19 cellular contexts compared by ENCODE assay signal in the genomic region with DNA sequence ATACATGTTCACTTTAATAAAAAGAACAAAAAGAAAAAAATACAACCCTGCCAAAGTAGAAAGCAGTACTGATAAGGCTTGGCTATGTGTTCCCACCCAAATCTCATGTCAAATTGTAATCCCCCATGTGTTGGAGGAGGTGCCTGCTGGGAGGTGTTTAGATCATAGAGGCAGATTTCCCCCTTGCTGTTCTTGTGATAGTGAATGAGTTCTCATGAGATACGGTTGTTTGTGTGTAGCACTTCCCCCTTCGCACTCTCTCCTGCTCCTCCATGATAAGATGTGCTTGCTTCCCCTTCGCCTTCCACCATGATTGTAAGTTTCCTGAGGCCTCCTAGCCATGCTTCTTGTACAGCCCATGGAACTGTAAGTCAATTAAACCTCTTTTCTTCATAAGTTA.
"Had no signal": no experiment of that assay in that cellular context is flagged by ENCODE, and none has a peak within 500 bp of the region (broad histone marks: within the 10 kb centered on the region; RNA-seq: fewer than 3 reads in every experiment).

No MANE protein-coding gene starts in this region.

- H3K9me3 ChIP-seq: left ventricle myocardium inferior, right atrium auricular region, tibial nerve, vagina had no signal

- H3K4me1 ChIP-seq: right atrium auricular region, tibial nerve, vagina had no signal

- H3K4me3 Mint-ChIP-seq: activated naive CD8-positive, alpha-beta T cell treated with anti-CD3 and anti-CD28 coated beads, Interleukin-2, amount 50 U/mL, for 24 hours; activated T-cell treated with anti-CD3 and anti-CD28 coated beads, Interleukin-2, amount 50 U/mL, for 72 hours; natural killer cell had no signal

- H3K27ac Mint-ChIP-seq: activated naive CD8-positive, alpha-beta T cell treated with anti-CD3 and anti-CD28 coated beads, Interleukin-2, amount 50 U/mL, for 24 hours; progenitor cell of endocrine pancreas had no signal

- H3K27ac ChIP-seq: left ventricle myocardium inferior, right atrium auricular region, tibial nerve, vagina had no signal

- DNase-seq: activated CD4-positive, alpha-beta T cell treated with anti-CD3 and anti-CD28 coated beads, Interleukin-2, amount 50 U/mL, for 48 hours; activated CD4-positive, CD25-positive, alpha-beta regulatory T cell treated with anti-CD3 and anti-CD28 coated beads, Interleukin-2, amount 50 U/mL, for 72 hours; activated CD8-positive, alpha-beta memory T cell treated with anti-CD3 and anti-CD28 coated beads, Interleukin-2, amount 50 U/mL, for 4 hours; activated naive CD8-positive, alpha-beta T cell treated with anti-CD3 and anti-CD28 coated beads, Interleukin-2, amount 50 U/mL, for 24 hours; activated T-cell treated with anti-CD3 and anti-CD28 coated beads, Interleukin-2, amount 50 U/mL, for 72 hours; aorta; cortex of kidney; effector CD4-positive, alpha-beta T cell; foreskin melanocyte; left ventricle myocardium inferior; natural killer cell; occipital lobe; stimulated activated CD4-positive, alpha-beta T cell treated with anti-CD3 and anti-CD28 coated beads, Interleukin-2, amount 100 ng/mL, for 48 hours; stimulated activated naive B cell treated with anti-CD40 and anti-IgM and Interleukin-4, amounts not matched to agents 10 μg/mL and 1 μg/mL and 100 μg/mL, for 72 hours; substantia nigra had no signal

- H3K4me3 ChIP-seq: left ventricle myocardium inferior, right atrium auricular region, tibial nerve, vagina had no signal

- ATAC-seq: activated naive CD8-positive, alpha-beta T cell treated with anti-CD3 and anti-CD28 coated beads, Interleukin-2, amount 50 U/mL, for 24 hours; activated T-cell treated with anti-CD3 and anti-CD28 coated beads, Interleukin-2, amount 50 U/mL, for 72 hours; natural killer cell; stimulated activated naive B cell treated with anti-CD40 and anti-IgM and Interleukin-4, amounts not matched to agents 10 μg/mL and 1 μg/mL and 100 μg/mL, for 72 hours had no signal

- H3K27me3 Mint-ChIP-seq: activated naive CD8-positive, alpha-beta T cell treated with anti-CD3 and anti-CD28 coated beads, Interleukin-2, amount 50 U/mL, for 24 hours; progenitor cell of endocrine pancreas; stimulated activated naive B cell treated with anti-CD40 and anti-IgM and Interleukin-4, amounts not matched to agents 10 μg/mL and 1 μg/mL and 100 μg/mL, for 72 hours had no signal

- H3K9me3 Mint-ChIP-seq: natural killer cell had no signal

- H3K27me3 ChIP-seq: right atrium auricular region, tibial nerve, vagina had no signal
